36 cellular contexts compared by ENCODE assay signal in the genomic region with DNA sequence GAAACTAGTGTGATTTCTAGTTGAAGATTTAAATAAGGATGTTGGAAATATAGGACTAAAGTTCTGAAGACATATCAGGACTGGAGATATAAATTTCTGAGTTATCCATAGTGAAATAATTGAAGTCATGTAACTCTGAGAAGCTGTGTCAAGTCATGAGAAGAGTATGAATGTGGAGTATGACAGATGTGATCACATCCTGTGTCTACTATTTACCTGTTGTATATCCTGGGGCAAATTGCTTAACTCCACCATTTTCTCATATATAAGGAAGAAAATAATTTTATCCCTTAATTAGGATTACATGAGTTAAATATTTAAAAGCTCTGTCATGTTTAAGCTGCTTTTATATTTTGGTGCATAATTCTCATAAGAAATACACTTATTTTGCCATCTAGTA.
"Had no signal": no experiment of that assay in that cellular context is flagged by ENCODE, and none has a peak within 500 bp of the region (broad histone marks: within the 10 kb centered on the region; RNA-seq: fewer than 3 reads in every experiment).

No MANE protein-coding gene starts in this region.

- H3K9me3 ChIP-seq: colonic mucosa, esophagus muscularis mucosa, gastroesophageal sphincter, heart right ventricle had no signal

- H2AFZ ChIP-seq: hepatocyte had no signal

- H3K4me1 Mint-ChIP-seq: activated CD8-positive, alpha-beta memory T cell treated with anti-CD3 and anti-CD28 coated beads, Interleukin-2, amount 10 ng/mL, durations not matched to agents 7 days and 5 days had no signal

- H3K4me2 ChIP-seq: hepatocyte had no signal

- H3K4me3 ChIP-seq: cardiac muscle cell, colonic mucosa, esophagus muscularis mucosa, gastroesophageal sphincter, heart right ventricle, hepatocyte had no signal

- H3K79me2 ChIP-seq: hepatocyte had no signal

- ATAC-seq: activated CD4-positive, CD25-positive, alpha-beta regulatory T cell treated with anti-CD3 and anti-CD28 coated beads, Interleukin-2, amount 50 U/mL, for 24 hours; activated CD8-positive, alpha-beta memory T cell treated with anti-CD3 and anti-CD28 coated beads, Interleukin-2, amount 10 ng/mL, durations not matched to agents 7 days and 5 days; activated CD8-positive, alpha-beta T cell treated with anti-CD3 and anti-CD28 coated beads, Interleukin-2, amount 10 ng/mL, durations not matched to agents 7 days and 5 days; gastroesophageal sphincter; heart right ventricle; T-helper 17 cell had no signal

- H3K4me3 Mint-ChIP-seq: activated B cell treated with CpG ODN at 0.5 μM for 24 hours; activated CD8-positive, alpha-beta memory T cell treated with anti-CD3 and anti-CD28 coated beads, Interleukin-2, amount 10 ng/mL, durations not matched to agents 7 days and 5 days; activated CD8-positive, alpha-beta T cell treated with anti-CD3 and anti-CD28 coated beads, Interleukin-2, amount 10 ng/mL, durations not matched to agents 7 days and 5 days; activated naive CD4-positive, alpha-beta T cell treated with anti-CD3 and anti-CD28 coated beads for 36 hours; activated naive CD4-positive, alpha-beta T cell treated with anti-CD3 and anti-CD28 coated beads, Interleukin-2, amount 50 U/mL, for 24 hours; activated naive CD8-positive, alpha-beta T cell treated with anti-CD3 and anti-CD28 coated beads, Interleukin-2, amount 10 ng/mL, durations not matched to agents 7 days and 5 days; activated T-helper 1 cell treated with anti-CD3 and anti-CD28 coated beads, Interleukin-12 subunit alpha, Interleukin-12 subunit beta, Interleukin-2, Interleukin-4 antibody, amounts not matched to agents 30 ng/mL and 10 ng/mL and 1 ng/mL, durations not matched to agents 14 hours and 24 hours and 36 hours; T-helper 17 cell; T-helper 2 cell treated with Interferon-gamma antibody and Interleukin-4, amounts not matched to agents 5 μg/mL and 100 μg/mL, for 36 hours had no signal

- H3K36me3 Mint-ChIP-seq: activated CD8-positive, alpha-beta memory T cell treated with anti-CD3 and anti-CD28 coated beads, Interleukin-2, amount 10 ng/mL, durations not matched to agents 7 days and 5 days had no signal

- H3K27ac ChIP-seq: brain microvascular endothelial cell, cardiac muscle cell, colonic mucosa, esophagus muscularis mucosa, gastroesophageal sphincter, heart right ventricle, hepatocyte, WERI-Rb-1 had no signal

- H3K9me3 Mint-ChIP-seq: activated B cell treated with CpG ODN at 0.5 μM for 24 hours; activated naive CD4-positive, alpha-beta T cell treated with anti-CD3 and anti-CD28 coated beads for 36 hours; activated naive CD4-positive, alpha-beta T cell treated with anti-CD3 and anti-CD28 coated beads, Interleukin-2, amount 50 U/mL, for 24 hours; activated naive CD8-positive, alpha-beta T cell treated with anti-CD3 and anti-CD28 coated beads, Interleukin-2, amount 10 ng/mL, durations not matched to agents 7 days and 5 days; activated T-helper 1 cell treated with anti-CD3 and anti-CD28 coated beads, Interleukin-12 subunit alpha, Interleukin-12 subunit beta, Interleukin-2, Interleukin-4 antibody, amounts not matched to agents 30 ng/mL and 10 ng/mL and 1 ng/mL, durations not matched to agents 14 hours and 24 hours and 36 hours; activated T-helper 2 cell treated with anti-CD3 and anti-CD28 coated beads, Interferon-gamma antibody, Interleukin-2, Interleukin-4, amounts not matched to agents 10 μg/mL and 5 μg/mL and 100 μg/mL, durations not matched to agents 14 hours and 24 hours and 36 hours; T-helper 2 cell treated with Interferon-gamma antibody and Interleukin-4, amounts not matched to agents 5 μg/mL and 100 μg/mL, for 36 hours had no signal

- H3K4me1 ChIP-seq: colonic mucosa, gastroesophageal sphincter had no signal

- DNase-seq: activated B cell treated with CpG ODN at 0.5 μM for 24 hours; activated CD4-positive, alpha-beta T cell treated with anti-CD3 and anti-CD28 coated beads for 48 hours; activated CD4-positive, alpha-beta T cell treated with anti-CD3 and anti-CD28 coated beads, Interleukin-2, amount 50 U/mL, for 1 hour; activated CD4-positive, alpha-beta T cell treated with anti-CD3 and anti-CD28 coated beads, Interleukin-2, amount 50 U/mL, for 48 hours; activated CD8-positive, alpha-beta memory T cell treated with anti-CD3 and anti-CD28 coated beads, Interleukin-2, amount 10 ng/mL, durations not matched to agents 7 days and 5 days; activated CD8-positive, alpha-beta memory T cell treated with anti-CD3 and anti-CD28 coated beads, Interleukin-2, amount 50 U/mL, for 4 hours; activated CD8-positive, alpha-beta T cell treated with anti-CD3 and anti-CD28 coated beads, Interleukin-2, amount 10 ng/mL, durations not matched to agents 7 days and 5 days; activated effector memory CD4-positive, alpha-beta T cell treated with anti-CD3 and anti-CD28 coated beads, Interleukin-2, amount 50 U/mL, for 16 hours; activated naive CD4-positive, alpha-beta T cell treated with anti-CD3 and anti-CD28 coated beads for 36 hours; activated naive CD8-positive, alpha-beta T cell treated with anti-CD3 and anti-CD28 coated beads, Interleukin-2, amount 10 ng/mL, durations not matched to agents 7 days and 5 days; activated T-cell treated with anti-CD3 and anti-CD28 coated beads, Interleukin-2, amount 50 U/mL, for 1 hour; activated T-cell treated with anti-CD3 and anti-CD28 coated beads, Interleukin-2, amount 50 U/mL, for 48 hours; anterior cingulate cortex; brain microvascular endothelial cell; central memory CD4-positive, alpha-beta T cell; cerebellar nuclear complex; colonic mucosa; effector CD8-positive, alpha-beta T cell; erythroblast; foreskin melanocyte; heart right ventricle; T-helper 1 cell; T-helper 17 cell; T1000; WERI-Rb-1 had no signal

- H3K27me3 Mint-ChIP-seq: activated B cell treated with CpG ODN at 0.5 μM for 24 hours; activated CD8-positive, alpha-beta memory T cell treated with anti-CD3 and anti-CD28 coated beads, Interleukin-2, amount 10 ng/mL, durations not matched to agents 7 days and 5 days; activated naive CD4-positive, alpha-beta T cell treated with anti-CD3 and anti-CD28 coated beads, Interleukin-2, amount 50 U/mL, for 24 hours; activated naive CD8-positive, alpha-beta T cell treated with anti-CD3 and anti-CD28 coated beads, Interleukin-2, amount 10 ng/mL, durations not matched to agents 7 days and 5 days; T-helper 17 cell had no signal

- FAIRE-seq: endometrium, endothelial cell of umbilical vein had no signal

- H3K36me3 ChIP-seq: brain microvascular endothelial cell, cardiac muscle cell, colonic mucosa, esophagus muscularis mucosa, WERI-Rb-1 had no signal

- H3K27ac Mint-ChIP-seq: activated B cell treated with CpG ODN at 0.5 μM for 24 hours; activated CD8-positive, alpha-beta memory T cell treated with anti-CD3 and anti-CD28 coated beads, Interleukin-2, amount 10 ng/mL, durations not matched to agents 7 days and 5 days; activated CD8-positive, alpha-beta T cell treated with anti-CD3 and anti-CD28 coated beads, Interleukin-2, amount 10 ng/mL, durations not matched to agents 7 days and 5 days; activated naive CD4-positive, alpha-beta T cell treated with anti-CD3 and anti-CD28 coated beads for 36 hours; activated naive CD4-positive, alpha-beta T cell treated with anti-CD3 and anti-CD28 coated beads, Interleukin-2, amount 50 U/mL, for 24 hours; activated naive CD8-positive, alpha-beta T cell treated with anti-CD3 and anti-CD28 coated beads, Interleukin-2, amount 10 ng/mL, durations not matched to agents 7 days and 5 days; activated T-helper 1 cell treated with anti-CD3 and anti-CD28 coated beads, Interleukin-12 subunit alpha, Interleukin-12 subunit beta, Interleukin-2, Interleukin-4 antibody, amounts not matched to agents 30 ng/mL and 10 ng/mL and 1 ng/mL, durations not matched to agents 14 hours and 24 hours and 36 hours; activated T-helper 2 cell treated with anti-CD3 and anti-CD28 coated beads, Interferon-gamma antibody, Interleukin-2, Interleukin-4, amounts not matched to agents 10 μg/mL and 5 μg/mL and 100 μg/mL, durations not matched to agents 14 hours and 24 hours and 36 hours; T-helper 17 cell; T-helper 2 cell treated with Interferon-gamma antibody and Interleukin-4, amounts not matched to agents 5 μg/mL and 100 μg/mL, for 36 hours had no signal

- H3K27me3 ChIP-seq: brain microvascular endothelial cell, cardiac muscle cell, colonic mucosa, esophagus muscularis mucosa, gastroesophageal sphincter, heart right ventricle, hepatocyte had no signal
